ENCODE assay signal across 18 cellular contexts in genomic region chr20:22341508-22341907, GRCh38.
A peak's percentile ranks its signal among the peaks of the same experiment; 100 is the strongest.
DNase-seq lines count a peak whose midpoint lies in the region; ATAC-seq and TF ChIP-seq lines count a peak whose summit lies in the region.
"Had no signal": no experiment of that assay in that cellular context is flagged by ENCODE, and none has a peak within 500 bp of the region (broad histone marks: within the 10 kb centered on the region; RNA-seq: fewer than 3 reads in every experiment).

No MANE protein-coding gene starts in this region.

- no peak for TF ChIP-seq CTCF in fibroblast of pulmonary artery (IDR thresholded peaks at IDR 0.05; ENCODE audit: low read length, missing control alignments)

- H3K36me3 ChIP-seq in effector memory CD4-positive, alpha-beta T cell (ENCODE audit: control insufficient read depth, insufficient read depth, low read length) = no peaks in the 10 kb centered on the region

- no peaks in the 10 kb centered on the region for H3K9me3 ChIP-seq in effector memory CD4-positive, alpha-beta T cell (ENCODE audit: control insufficient read depth, low read length)

- no peaks in the 10 kb centered on the region for H3K4me1 ChIP-seq in effector memory CD4-positive, alpha-beta T cell (ENCODE audit: control insufficient read depth, insufficient read depth, low read length, poor library complexity, severe bottlenecking)

- no peak overlapping the region for H3K27ac ChIP-seq in effector memory CD4-positive, alpha-beta T cell (ENCODE audit: insufficient read depth, low read length, poor library complexity, severe bottlenecking)
- H3K27ac ChIP-seq: hepatocyte had no signal

- no peak for ATAC-seq in GM21528 (IDR thresholded peaks at IDR 0.05; ENCODE audit: low FRiP score, unreplicated experiment)
- ATAC-seq: left cardiac atrium, SK-N-SH treated with all-trans-retinoic acid at 6 μM for 48 hours had no signal

- no peaks in the 10 kb centered on the region for H3K27me3 ChIP-seq in effector memory CD4-positive, alpha-beta T cell (replicated peaks; ENCODE audit: control insufficient read depth, insufficient read depth, low read length, poor library complexity, severe bottlenecking)

- H3K4me3 ChIP-seq in fibroblast of pulmonary artery (replicated peaks; ENCODE audit: low read depth, low read length) = no peak overlapping the region
- no peak overlapping the region for H3K4me3 ChIP-seq in effector memory CD4-positive, alpha-beta T cell (ENCODE audit: insufficient read depth, low read depth, low read length, poor library complexity, severe bottlenecking)
- H3K4me3 ChIP-seq: hepatocyte had no signal

- DNase-seq in 8988T = peak; percentile 21
- peak; percentile 11 for DNase-seq in HK-2 (ENCODE audit: unreplicated experiment)
- peak; percentile 56 for DNase-seq in RKO (ENCODE audit: low spot score)
- DNase-seq in fibroblast of pulmonary artery (ENCODE audit: low read depth) = peak; percentile 18
- DNase-seq in effector memory CD4-positive, alpha-beta T cell = no peak
- DNase-seq in AG20443 (ENCODE audit: low spot score) = no peak
- no peak for DNase-seq in cardiac septum (ENCODE audit: low spot score)
- DNase-seq: ACHN; activated CD8-positive, alpha-beta memory T cell treated with anti-CD3 and anti-CD28 coated beads for 24 hours; amygdala; COR-L47; erythroblast; left cardiac atrium; NCI-H2081 treated with DMSO at 0.1 percent for 48 hours; posterior cingulate gyrus had no signal

- intact Hi-C loops in cardiac septum (cut with DNase I) = no loop called here

Comparison
In these comparisons a context has a peak if more than half of its experiments do, and no peak if none do; other contexts are left out.
1. DNase-seq: peak in 8988T (single experiment), HK-2 (single experiment), RKO (single experiment) and fibroblast of pulmonary artery (single experiment); none in effector memory CD4-positive, alpha-beta T cell (0 of 3), AG20443 (single experiment) and cardiac septum (single experiment).